ENCODE assay signal across 13 cellular contexts in genomic region chr6:97032950-97033349, GRCh38.
DNase-seq lines count a peak whose midpoint lies in the region; ATAC-seq and TF ChIP-seq lines count a peak whose summit lies in the region.
"Had no signal": no experiment of that assay in that cellular context is flagged by ENCODE, and none has a peak within 500 bp of the region (broad histone marks: within the 10 kb centered on the region; RNA-seq: fewer than 3 reads in every experiment).

No MANE protein-coding gene starts in this region.

- H3K27ac ChIP-seq in SK-N-MC: peak overlapping the region; percentile 12; the same call in 1 of the 2 replicates
- H3K27ac ChIP-seq in CD8-positive, alpha-beta T cell (ENCODE audit: low read depth, low read length): no peak overlapping the region
- H3K27ac ChIP-seq: GM23248 had no signal

- CTCF ChIA-PET in MCF 10A (lab: Yijun Ruan, JAX): no interaction called here
- CTCF ChIA-PET in CD8-positive, alpha-beta T cell (lab: Charles Lee): no interaction called here

- H3K27me3 Mint-ChIP-seq in MCF 10A (ENCODE audit: insufficient read depth, unreplicated experiment): peaks cover 69% of the 10 kb centered on the region
- peaks cover 5% of the 10 kb centered on the region for H3K27me3 Mint-ChIP-seq in CD8-positive, alpha-beta T cell (ENCODE audit: low read depth)
- H3K27me3 Mint-ChIP-seq: CD4-positive, alpha-beta T cell had no signal

- intact Hi-C loops in mucosa of descending colon (cut with DNase I, micrococcal nuclease) (no loop called here), MCF 10A (cut with micrococcal nuclease) (no loop called here)
- intact Hi-C loops in CD8-positive, alpha-beta T cell (cut with DNase I, micrococcal nuclease): no loop called here

- H3K4me1 Mint-ChIP-seq in MCF 10A (ENCODE audit: insufficient read depth, unreplicated experiment): no peaks in the 10 kb centered on the region
- H3K4me1 Mint-ChIP-seq in CD8-positive, alpha-beta T cell (ENCODE audit: low read depth): no peaks in the 10 kb centered on the region
- H3K4me1 Mint-ChIP-seq: B cell, IgD-negative memory B cell had no signal

- ATAC-seq in mucosa of descending colon: peak; percentile 83
- no peak for ATAC-seq in CD8-positive, alpha-beta T cell
- ATAC-seq: HCT116 had no signal

- H3K27ac Mint-ChIP-seq in MCF 10A (ENCODE audit: low read depth, unreplicated experiment): no peak overlapping the region
- H3K27ac Mint-ChIP-seq in CD8-positive, alpha-beta T cell: no peak overlapping the region
- H3K27ac Mint-ChIP-seq: B cell; CD4-positive, alpha-beta T cell; IgD-negative memory B cell had no signal

- H3K4me1 ChIP-seq in mucosa of descending colon (ENCODE audit: low read depth): no peaks in the 10 kb centered on the region
- no peaks in the 10 kb centered on the region for H3K4me1 ChIP-seq in CD8-positive, alpha-beta T cell (ENCODE audit: insufficient read depth, low read length)

- no peaks in the 10 kb centered on the region for H3K27me3 ChIP-seq in CD8-positive, alpha-beta T cell (ENCODE audit: insufficient read depth, low read length)

- POLR2A ChIA-PET in MCF 10A (lab: Yijun Ruan, JAX): no interaction called here
- POLR2A ChIA-PET in CD8-positive, alpha-beta T cell (lab: Charles Lee): no interaction called here

- BruUV-seq in MCF 10A (replicated peaks; lab: Mats Ljungman, UMichigan): no TSS peak

- H3K9me3 ChIP-seq in SK-N-MC (ENCODE audit: low read depth, low read length): no peaks in the 10 kb centered on the region; the same call in 1 of the 2 replicates
- no peaks in the 10 kb centered on the region for H3K9me3 ChIP-seq in mucosa of descending colon
- H3K9me3 ChIP-seq in CD8-positive, alpha-beta T cell (ENCODE audit: low read length): no peaks in the 10 kb centered on the region

- TF ChIP-seq CTCF in mucosa of descending colon (IDR thresholded peaks at IDR 0.05) (no peak), MCF 10A (IDR thresholded peaks at IDR 0.05; ENCODE audit: unreplicated experiment) (no peak)
- TF ChIP-seq CTCF in CD8-positive, alpha-beta T cell (IDR thresholded peaks at IDR 0.05): no peak

- peak; percentile 39 for DNase-seq in DMS53 treated with DMSO at 0.1 percent for 48 hours (lab: John Stamatoyannopoulos, UW; ENCODE audit: unreplicated experiment)
- DNase-seq in NCI-H1694 (lab: John Stamatoyannopoulos, UW): peak; percentile 34
- peak; percentile 6 for DNase-seq in SK-N-MC (ENCODE audit: low read depth, low spot score)
- no peak for DNase-seq in mucosa of descending colon
- DNase-seq in MCF 10A (ENCODE audit: unreplicated experiment): no peak
- no peak for DNase-seq in activated CD4-positive, alpha-beta T cell treated with anti-CD3 and anti-CD28 coated beads for 48 hours
- DNase-seq in CD8-positive, alpha-beta T cell: no peak
- DNase-seq: C1 segment of cervical spinal cord; CD4-positive, alpha-beta T cell; GM23248 had no signal

- no peaks in the 10 kb centered on the region for H3K9me3 Mint-ChIP-seq in MCF 10A (ENCODE audit: unreplicated experiment)
- peaks cover 6% of the 10 kb centered on the region for H3K9me3 Mint-ChIP-seq in CD8-positive, alpha-beta T cell
- H3K9me3 Mint-ChIP-seq: CD4-positive, alpha-beta T cell had no signal

- H3K4me3 Mint-ChIP-seq in MCF 10A (ENCODE audit: unreplicated experiment): no peak overlapping the region
- no peak overlapping the region for H3K4me3 Mint-ChIP-seq in CD8-positive, alpha-beta T cell
- H3K4me3 Mint-ChIP-seq: B cell; CD4-positive, alpha-beta T cell; IgD-negative memory B cell had no signal

- peak overlapping the region; percentile 2 for H3K9ac ChIP-seq in SK-N-MC (ENCODE audit: insufficient read length)
- H3K9ac ChIP-seq: GM23248 had no signal

- H3K36me3 ChIP-seq in SK-N-MC (ENCODE audit: insufficient read depth, low read length) (no peaks in the 10 kb centered on the region), mucosa of descending colon (ENCODE audit: low read depth) (no peaks in the 10 kb centered on the region)
- H3K36me3 ChIP-seq in CD8-positive, alpha-beta T cell (ENCODE audit: insufficient read depth, low read length): no peaks in the 10 kb centered on the region

- H3K36me3 Mint-ChIP-seq in MCF 10A (ENCODE audit: insufficient read depth, unreplicated experiment): no peaks in the 10 kb centered on the region
- H3K36me3 Mint-ChIP-seq in CD8-positive, alpha-beta T cell: peaks cover 7% of the 10 kb centered on the region

- H3K4me3 ChIP-seq in SK-N-MC (no peak overlapping the region), mucosa of descending colon (no peak overlapping the region)
- no peak overlapping the region for H3K4me3 ChIP-seq in CD8-positive, alpha-beta T cell (ENCODE audit: low read depth, low read length)
- H3K4me3 ChIP-seq: GM23248 had no signal

Comparison
In these comparisons a context has a peak if more than half of its experiments do, and no peak if none do; other contexts are left out.
1. DNase-seq: peak in DMS53 treated with DMSO at 0.1 percent for 48 hours (single experiment), NCI-H1694 (single experiment) and SK-N-MC (single experiment); none in mucosa of descending colon (0 of 3), MCF 10A (single experiment), activated CD4-positive, alpha-beta T cell treated with anti-CD3 and anti-CD28 coated beads for 48 hours (single experiment) and CD8-positive, alpha-beta T cell (0 of 7).